ENCODE assay signal across 21 cellular contexts in genomic region chr9:97554566-97555075, GRCh38.
"Had no signal": no experiment of that assay in that cellular context is flagged by ENCODE, and none has a peak within 500 bp of the region (broad histone marks: within the 10 kb centered on the region; RNA-seq: fewer than 3 reads in every experiment).

No MANE protein-coding gene starts in this region.

- H3K36me3 Mint-ChIP-seq: activated naive CD8-positive, alpha-beta T cell treated with anti-CD3 and anti-CD28 coated beads for 36 hours; brain; mesothelial cell of epicardium; natural killer cell treated with Interleukin-12 subunit alpha and Interleukin-12 subunit beta and Interleukin-15 and Interleukin-18, amount 100 ng/mL, for 72 hours; T-cell; WTC11 had no signal

- H3K4me2 ChIP-seq: hepatocyte had no signal

- H3K4me3 ChIP-seq: hepatocyte, lung, skin epidermis had no signal

- H3K79me2 ChIP-seq: hepatocyte had no signal

- H3K4me1 Mint-ChIP-seq: brain, mesothelial cell of epicardium had no signal

- ATAC-seq: activated CD4-positive, alpha-beta T cell treated with anti-CD3 and anti-CD28 coated beads for 36 hours; esophagus mucosa; natural killer cell treated with Interleukin-12 subunit alpha and Interleukin-12 subunit beta and Interleukin-15 and Interleukin-18, amount 100 ng/mL, for 72 hours; SK-N-SH treated with all-trans-retinoic acid at 6 μM for 48 hours; stimulated activated naive CD8-positive, alpha-beta T cell treated with anti-CD3 and anti-CD28 coated beads, Interleukin-15, amount 100 ng/mL, for 72 hours; T-cell had no signal

- H3K27ac Mint-ChIP-seq: activated CD4-positive, alpha-beta T cell treated with anti-CD3 and anti-CD28 coated beads for 36 hours; activated naive CD8-positive, alpha-beta T cell treated with anti-CD3 and anti-CD28 coated beads for 36 hours; mesothelial cell of epicardium; natural killer cell treated with Interleukin-12 subunit alpha and Interleukin-12 subunit beta and Interleukin-15 and Interleukin-18, amount 100 ng/mL, for 72 hours; stimulated activated naive CD8-positive, alpha-beta T cell treated with anti-CD3 and anti-CD28 coated beads, Interleukin-15, amount 100 ng/mL, for 72 hours; T-cell; WTC11 had no signal

- H3K9me3 Mint-ChIP-seq: activated naive CD8-positive, alpha-beta T cell treated with anti-CD3 and anti-CD28 coated beads for 36 hours; mesothelial cell of epicardium; natural killer cell treated with Interleukin-12 subunit alpha and Interleukin-12 subunit beta and Interleukin-15 and Interleukin-18, amount 100 ng/mL, for 72 hours; stimulated activated naive CD8-positive, alpha-beta T cell treated with anti-CD3 and anti-CD28 coated beads, Interleukin-15, amount 100 ng/mL, for 72 hours; T-cell; WTC11 had no signal

- H3K27me3 ChIP-seq: hepatocyte had no signal

- H3K27ac ChIP-seq: hepatocyte, skin epidermis had no signal

- H3K4me3 Mint-ChIP-seq: activated CD4-positive, alpha-beta T cell treated with anti-CD3 and anti-CD28 coated beads for 36 hours; activated naive CD8-positive, alpha-beta T cell treated with anti-CD3 and anti-CD28 coated beads for 36 hours; brain; mesothelial cell of epicardium; natural killer cell treated with Interleukin-12 subunit alpha and Interleukin-12 subunit beta and Interleukin-15 and Interleukin-18, amount 100 ng/mL, for 72 hours; stimulated activated naive CD8-positive, alpha-beta T cell treated with anti-CD3 and anti-CD28 coated beads, Interleukin-15, amount 100 ng/mL, for 72 hours; T-cell; WTC11 had no signal

- H2AFZ ChIP-seq: hepatocyte had no signal

- DNase-seq: activated CD4-positive, alpha-beta T cell treated with anti-CD3 and anti-CD28 coated beads for 36 hours; activated CD4-positive, alpha-beta T cell treated with anti-CD3 and anti-CD28 coated beads, Interleukin-2, amount 50 U/mL, for 48 hours; activated naive CD4-positive, alpha-beta T cell; activated naive CD8-positive, alpha-beta T cell treated with anti-CD3 and anti-CD28 coated beads for 36 hours; activated T-cell treated with anti-CD3 and anti-CD28 coated beads for 4 hours; amniotic stem cell; cortex of kidney; effector CD8-positive, alpha-beta T cell; stimulated activated CD4-positive, alpha-beta T cell treated with anti-CD3 and anti-CD28 coated beads, Interleukin-15, amount 100 ng/mL, for 24 hours; stimulated activated CD4-positive, alpha-beta T cell treated with anti-CD3 and anti-CD28 coated beads, Interleukin-2, amount 100 ng/mL, for 48 hours; stimulated activated naive CD8-positive, alpha-beta T cell treated with anti-CD3 and anti-CD28 coated beads, Interleukin-15, amount 100 ng/mL, for 72 hours; T-cell had no signal
